In the genomic region with DNA sequence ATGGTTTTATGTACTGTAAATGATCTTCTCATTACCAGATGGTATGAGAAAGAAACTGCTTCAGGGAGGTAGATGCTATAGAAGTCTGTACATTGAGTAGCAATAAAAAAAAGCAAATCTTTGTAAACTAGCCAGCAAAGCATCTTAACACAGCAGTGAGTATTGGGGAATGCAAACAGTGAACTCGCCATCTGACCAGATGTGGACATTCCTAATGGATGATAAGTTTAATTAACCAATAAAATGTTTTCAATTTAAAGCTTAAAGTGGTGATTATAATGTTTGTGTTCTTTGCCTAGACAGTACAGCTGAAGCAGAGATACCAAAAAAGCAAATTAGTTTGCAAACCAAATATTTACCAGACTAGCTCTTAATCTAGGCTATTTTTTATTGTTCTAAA, we compare ENCODE assay signal across 18 cellular contexts.
DNase-seq lines count a peak whose midpoint lies in the region; ATAC-seq and TF ChIP-seq lines count a peak whose summit lies in the region.
"Had no signal": no experiment of that assay in that cellular context is flagged by ENCODE, and none has a peak within 500 bp of the region (broad histone marks: within the 10 kb centered on the region; RNA-seq: fewer than 3 reads in every experiment).

No MANE protein-coding gene starts in this region.

- no peaks in the 10 kb centered on the region for H3K9me3 ChIP-seq in GM23248 (ENCODE audit: low read depth)
- no peaks in the 10 kb centered on the region for H3K9me3 ChIP-seq in SK-N-SH
- H3K9me3 ChIP-seq: SJSA1 had no signal

- no peak overlapping the region for H3K27ac Mint-ChIP-seq in stimulated activated naive CD8-positive, alpha-beta T cell treated with anti-CD3 and anti-CD28 coated beads, Interleukin-15, amount 100 ng/mL, for 72 hours
- H3K27ac Mint-ChIP-seq: T-cell had no signal

- no peak overlapping the region for H3K4me3 ChIP-seq in GM23248
- H3K4me3 ChIP-seq in SK-N-SH (ENCODE audit: low read depth in 2 of 2, low read length in 1 of 2): no peak overlapping the region
- no peak overlapping the region for H3K4me3 ChIP-seq in fibroblast of mammary gland (ENCODE audit: control insufficient read depth, low read depth, low read length)
- H3K4me3 ChIP-seq: SJSA1 had no signal

- H4K20me1 ChIP-seq in GM23248 (ENCODE audit: insufficient read depth) (no peaks in the 10 kb centered on the region), SK-N-SH (ENCODE audit: insufficient read depth) (no peaks in the 10 kb centered on the region)

- TF ChIP-seq CTCF in SK-N-SH (IDR thresholded peaks at IDR 0.05): no peak
- no peak for TF ChIP-seq CTCF in fibroblast of mammary gland (conservative IDR thresholded peaks at IDR 0.05; ENCODE audit: control insufficient read depth, insufficient read depth, low read depth, low read length)

- CTCF ChIA-PET in SK-N-SH (lab: Yijun Ruan, JAX): interaction anchor here (1.2 kb wide), 1 partner anchor 133 kb away, joined by 3 read pairs; no protein-coding TSS in a partner anchor

- H2AFZ ChIP-seq in GM23248 (no peak overlapping the region), SK-N-SH (ENCODE audit: low read depth) (no peak overlapping the region)

- no peak overlapping the region for H3K27ac ChIP-seq in GM23248
- H3K27ac ChIP-seq in SK-N-SH (ENCODE audit: low read depth in 2 of 2, low read length in 1 of 2): peak overlapping the region in 1 of 2 experiments; percentile 34; a peak in 1 of 4 replicates
- H3K27ac ChIP-seq: HL-60, SJSA1 had no signal

- no peak for ATAC-seq in stimulated activated naive CD8-positive, alpha-beta T cell treated with anti-CD3 and anti-CD28 coated beads, Interleukin-15, amount 100 ng/mL, for 72 hours
- ATAC-seq: T-cell had no signal

- peak; percentile 33 for DNase-seq in AG08396 (ENCODE audit: low spot score)
- DNase-seq in GM23248: peak; percentile 37
- DNase-seq in SK-N-SH: peak; percentile 33
- DNase-seq in fibroblast of mammary gland (ENCODE audit: low read depth): peak; percentile 43
- DNase-seq in mesenteric fat pad (ENCODE audit: low spot score): no peak
- DNase-seq in pons (ENCODE audit: low spot score): no peak
- DNase-seq in stimulated activated naive CD8-positive, alpha-beta T cell treated with anti-CD3 and anti-CD28 coated beads, Interleukin-15, amount 100 ng/mL, for 72 hours: no peak
- no peak for DNase-seq in activated CD4-positive, alpha-beta T cell treated with anti-CD3 and anti-CD28 coated beads for 1 hour
- DNase-seq: C1 segment of cervical spinal cord, DMS153, KBM-7, NCI-H1092 treated with DMSO at 0.1 percent for 48 hours, NCI-H187, NCI-H510A treated with DMSO at 0.1 percent for 48 hours, OCI-M1, T-cell had no signal

- H3K9me2 ChIP-seq in GM23248 (ENCODE audit: insufficient read depth): no peaks in the 10 kb centered on the region
- H3K9me2 ChIP-seq in SK-N-SH: no peaks in the 10 kb centered on the region

- H3K79me2 ChIP-seq in GM23248 (ENCODE audit: insufficient read depth): no peaks in the 10 kb centered on the region
- no peaks in the 10 kb centered on the region for H3K79me2 ChIP-seq in SK-N-SH (ENCODE audit: insufficient read depth)

- H3K4me3 Mint-ChIP-seq in stimulated activated naive CD8-positive, alpha-beta T cell treated with anti-CD3 and anti-CD28 coated beads, Interleukin-15, amount 100 ng/mL, for 72 hours: no peak overlapping the region
- H3K4me3 Mint-ChIP-seq: T-cell had no signal

- no peaks in the 10 kb centered on the region for H3K27me3 ChIP-seq in GM23248 (replicated peaks; ENCODE audit: insufficient read depth)
- H3K27me3 ChIP-seq in SK-N-SH (ENCODE audit: insufficient read depth): no peaks in the 10 kb centered on the region
- H3K27me3 ChIP-seq: SJSA1 had no signal

- TF ChIP-seq EP300 in SK-N-SH (IDR thresholded peaks at IDR 0.05; ENCODE audit: borderline replicate concordance in 1 of 2, low read depth in 1 of 2, low read length in 1 of 2): peak in 1 of 2 experiments; percentile 55; a peak in 2 of 4 replicates

- no peaks in the 10 kb centered on the region for H3K27me3 Mint-ChIP-seq in stimulated activated naive CD8-positive, alpha-beta T cell treated with anti-CD3 and anti-CD28 coated beads, Interleukin-15, amount 100 ng/mL, for 72 hours
- H3K27me3 Mint-ChIP-seq: T-cell had no signal

- H3K4me1 ChIP-seq in GM23248 (ENCODE audit: insufficient read depth) (no peaks in the 10 kb centered on the region), SK-N-SH (ENCODE audit: control insufficient read depth in 1 of 2, insufficient read depth in 2 of 2, low read depth in 1 of 2, low read length in 1 of 2) (peaks cover 0 to 7% of the 10 kb centered on the region in 2 experiments; a peak in 2 of 4 replicates)
- H3K4me1 ChIP-seq: SJSA1 had no signal

- POLR2A ChIA-PET in SK-N-SH (lab: Yijun Ruan, JAX): no interaction called here

- peaks cover 6 to 7% of the 10 kb centered on the region in 2 donors for H3K9me3 Mint-ChIP-seq in stimulated activated naive CD8-positive, alpha-beta T cell treated with anti-CD3 and anti-CD28 coated beads, Interleukin-15, amount 100 ng/mL, for 72 hours

- TF ChIP-seq RAD21 in SK-N-SH (IDR thresholded peaks at IDR 0.05; ENCODE audit: low read length): no peak

- H3K4me1 Mint-ChIP-seq in stimulated activated naive CD8-positive, alpha-beta T cell treated with anti-CD3 and anti-CD28 coated beads, Interleukin-15, amount 100 ng/mL, for 72 hours: no peaks in the 10 kb centered on the region
- H3K4me1 Mint-ChIP-seq: T-cell had no signal

- H3K9ac ChIP-seq in GM23248 (no peak overlapping the region), SK-N-SH (no peak overlapping the region)

- H3F3A ChIP-seq in GM23248 (ENCODE audit: insufficient read depth): no peaks in the 10 kb centered on the region
- no peaks in the 10 kb centered on the region for H3F3A ChIP-seq in SK-N-SH (replicated peaks; ENCODE audit: insufficient read depth)

- H3K36me3 ChIP-seq in GM23248 (ENCODE audit: low read depth) (no peaks in the 10 kb centered on the region), SK-N-SH (replicated peaks in 1 of 2; ENCODE audit: control insufficient read depth in 1 of 2, insufficient read depth in 2 of 2, low read length in 1 of 2) (no peaks in the 10 kb centered on the region)
- H3K36me3 ChIP-seq: SJSA1 had no signal

- in situ Hi-C loops in GM23248 (cut with MboI): no loop called here

- H3K4me2 ChIP-seq in GM23248 (ENCODE audit: unreplicated experiment): no peak overlapping the region
- no peak overlapping the region for H3K4me2 ChIP-seq in SK-N-SH

- WGBS in GM23248 (ENCODE audit: low coverage in 1 of 2, low lambda C conversion rate in 2 of 2, missing lambda C conversion rate in 2 of 2), 2 experiments: 26 to 29% methylated on average over 1 of the region's 1 CpG
- 27% methylated on average over 1 of the region's 1 CpG for WGBS in SK-N-SH (ENCODE audit: low lambda C conversion rate)

TF ChIP-seq in SK-N-SH, 30 proteins besides CTCF, POLR2A, EP300 and RAD21:
- TF ChIP-seq POLR2AphosphoS5 (IDR thresholded peaks at IDR 0.05; ENCODE audit: low read depth, low read length): no peak
- no peak for TF ChIP-seq FOXM1 (IDR thresholded peaks at IDR 0.05; ENCODE audit: low read depth)
- TF ChIP-seq, protein P1, sequence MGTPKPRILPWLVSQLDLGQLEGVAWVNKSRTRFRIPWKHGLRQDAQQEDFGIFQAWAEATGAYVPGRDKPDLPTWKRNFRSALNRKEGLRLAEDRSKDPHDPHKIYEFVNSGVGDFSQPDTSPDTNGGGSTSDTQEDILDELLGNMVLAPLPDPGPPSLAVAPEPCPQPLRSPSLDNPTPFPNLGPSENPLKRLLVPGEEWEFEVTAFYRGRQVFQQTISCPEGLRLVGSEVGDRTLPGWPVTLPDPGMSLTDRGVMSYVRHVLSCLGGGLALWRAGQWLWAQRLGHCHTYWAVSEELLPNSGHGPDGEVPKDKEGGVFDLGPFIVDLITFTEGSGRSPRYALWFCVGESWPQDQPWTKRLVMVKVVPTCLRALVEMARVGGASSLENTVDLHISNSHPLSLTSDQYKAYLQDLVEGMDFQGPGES (IDR thresholded peaks at IDR 0.05; ENCODE audit: low read depth, low read length): no peak
- TF ChIP-seq RCOR1 (IDR thresholded peaks at IDR 0.05; ENCODE audit: low read length): peak; percentile 93
- no peak for TF ChIP-seq MEF2A (IDR thresholded peaks at IDR 0.05; ENCODE audit: borderline replicate concordance, low read depth)
- no peak for TF ChIP-seq RXRA (IDR thresholded peaks at IDR 0.05; ENCODE audit: borderline replicate concordance, low read depth)
- TF ChIP-seq, protein P2, sequence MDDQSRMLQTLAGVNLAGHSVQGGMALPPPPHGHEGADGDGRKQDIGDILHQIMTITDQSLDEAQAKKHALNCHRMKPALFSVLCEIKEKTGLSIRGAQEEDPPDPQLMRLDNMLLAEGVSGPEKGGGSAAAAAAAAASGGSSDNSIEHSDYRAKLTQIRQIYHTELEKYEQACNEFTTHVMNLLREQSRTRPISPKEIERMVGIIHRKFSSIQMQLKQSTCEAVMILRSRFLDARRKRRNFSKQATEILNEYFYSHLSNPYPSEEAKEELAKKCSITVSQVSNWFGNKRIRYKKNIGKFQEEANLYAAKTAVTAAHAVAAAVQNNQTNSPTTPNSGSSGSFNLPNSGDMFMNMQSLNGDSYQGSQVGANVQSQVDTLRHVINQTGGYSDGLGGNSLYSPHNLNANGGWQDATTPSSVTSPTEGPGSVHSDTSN (IDR thresholded peaks at IDR 0.05): no peak
- TF ChIP-seq, protein P3, sequence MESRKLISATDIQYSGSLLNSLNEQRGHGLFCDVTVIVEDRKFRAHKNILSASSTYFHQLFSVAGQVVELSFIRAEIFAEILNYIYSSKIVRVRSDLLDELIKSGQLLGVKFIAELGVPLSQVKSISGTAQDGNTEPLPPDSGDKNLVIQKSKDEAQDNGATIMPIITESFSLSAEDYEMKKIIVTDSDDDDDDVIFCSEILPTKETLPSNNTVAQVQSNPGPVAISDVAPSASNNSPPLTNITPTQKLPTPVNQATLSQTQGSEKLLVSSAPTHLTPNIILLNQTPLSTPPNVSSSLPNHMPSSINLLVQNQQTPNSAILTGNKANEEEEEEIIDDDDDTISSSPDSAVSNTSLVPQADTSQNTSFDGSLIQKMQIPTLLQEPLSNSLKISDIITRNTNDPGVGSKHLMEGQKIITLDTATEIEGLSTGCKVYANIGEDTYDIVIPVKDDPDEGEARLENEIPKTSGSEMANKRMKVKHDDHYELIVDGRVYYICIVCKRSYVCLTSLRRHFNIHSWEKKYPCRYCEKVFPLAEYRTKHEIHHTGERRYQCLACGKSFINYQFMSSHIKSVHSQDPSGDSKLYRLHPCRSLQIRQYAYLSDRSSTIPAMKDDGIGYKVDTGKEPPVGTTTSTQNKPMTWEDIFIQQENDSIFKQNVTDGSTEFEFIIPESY (IDR thresholded peaks at IDR 0.05; ENCODE audit: borderline replicate concordance, low read depth): no peak
- peak; percentile 45 for TF ChIP-seq CHD2 (IDR thresholded peaks at IDR 0.05; ENCODE audit: low read length, partially characterized antibody)
- no peak for TF ChIP-seq MXI1 (IDR thresholded peaks at IDR 0.05; ENCODE audit: low read depth, low read length)
- TF ChIP-seq GATA2 (CRISPR knock-in tag; IDR thresholded peaks at IDR 0.05): peak; percentile 60

Comparison
In these comparisons a context has a peak if more than half of its experiments do, and no peak if none do; other contexts are left out.
1. DNase-seq: peak in AG08396 (single experiment), GM23248 (single experiment), SK-N-SH (single experiment) and fibroblast of mammary gland (single experiment); none in mesenteric fat pad (single experiment), pons (single experiment), stimulated activated naive CD8-positive, alpha-beta T cell treated with anti-CD3 and anti-CD28 coated beads, Interleukin-15, amount 100 ng/mL, for 72 hours (0 of 2) and activated CD4-positive, alpha-beta T cell treated with anti-CD3 and anti-CD28 coated beads for 1 hour (single experiment).